ENCODE assay signal across 24 cellular contexts in genomic region chr20:15611579-15611978, GRCh38.
DNase-seq lines count a peak whose midpoint lies in the region; ATAC-seq and TF ChIP-seq lines count a peak whose summit lies in the region.
"Had no signal": no experiment of that assay in that cellular context is flagged by ENCODE, and none has a peak within 500 bp of the region (broad histone marks: within the 10 kb centered on the region; RNA-seq: fewer than 3 reads in every experiment).

No MANE protein-coding gene starts in this region.

- no peaks in the 10 kb centered on the region for H4K20me1 ChIP-seq in SK-N-SH (ENCODE audit: insufficient read depth)
- H4K20me1 ChIP-seq: BLaER1 had no signal

- no peaks in the 10 kb centered on the region for H3K27me3 ChIP-seq in SK-N-SH (ENCODE audit: insufficient read depth)
- H3K27me3 ChIP-seq: BLaER1 had no signal

- H3K36me3 Mint-ChIP-seq in glutamatergic neuron (ENCODE audit: unreplicated experiment) = no peaks in the 10 kb centered on the region
- no peaks in the 10 kb centered on the region for H3K36me3 Mint-ChIP-seq in activated CD4-positive, alpha-beta T cell treated with anti-CD3 and anti-CD28 coated beads for 36 hours (ENCODE audit: low read depth)
- H3K36me3 Mint-ChIP-seq: CD14-positive monocyte; CD4-positive, alpha-beta memory T cell; CD4-positive, CD25-positive, alpha-beta regulatory T cell; CD8-positive, alpha-beta memory T cell had no signal

- no peak for TF ChIP-seq RAD21 in SK-N-SH (IDR thresholded peaks at IDR 0.05; ENCODE audit: low read length)

- 51% methylated on average over 4 of the region's 4 CpGs for WGBS in SK-N-SH (ENCODE audit: low lambda C conversion rate)

- H2AFZ ChIP-seq in SK-N-SH (ENCODE audit: low read depth) = no peak overlapping the region

- peak in 1 of 2 experiments; percentile 9; a peak in 1 of 4 replicates for TF ChIP-seq EP300 in SK-N-SH (IDR thresholded peaks at IDR 0.05; ENCODE audit: borderline replicate concordance in 1 of 2, low read depth in 1 of 2, low read length in 1 of 2)

- DNase-seq in SK-N-SH = no peak
- DNase-seq in glutamatergic neuron = no peak
- DNase-seq in NCI-H146 treated with DMSO at 0.1 percent for 48 hours (lab: John Stamatoyannopoulos, UW; ENCODE audit: unreplicated experiment) = no peak
- DNase-seq in activated CD4-positive, alpha-beta T cell treated with anti-CD3 and anti-CD28 coated beads for 36 hours = no peak
- DNase-seq: AML-193; C1 segment of cervical spinal cord; CD4-positive, alpha-beta memory T cell; CD4-positive, CD25-positive, alpha-beta regulatory T cell; CD8-positive, alpha-beta memory T cell; COR-L47; DMS 273 treated with DMSO at 0.1 percent for 48 hours; DMS153; DMS53; DMS79; DND-41; EL; GDM1 had no signal

- peak overlapping the region; percentile 73 for H3K27ac Mint-ChIP-seq in glutamatergic neuron (ENCODE audit: unreplicated experiment)
- H3K27ac Mint-ChIP-seq in activated CD4-positive, alpha-beta T cell treated with anti-CD3 and anti-CD28 coated beads for 36 hours = no peak overlapping the region
- H3K27ac Mint-ChIP-seq: B cell; CD4-positive, alpha-beta memory T cell; CD4-positive, CD25-positive, alpha-beta regulatory T cell had no signal

- POLR2A ChIA-PET in SK-N-SH (lab: Yijun Ruan, JAX) = no interaction called here
- POLR2A ChIA-PET in activated CD4-positive, alpha-beta T cell treated with anti-CD3 and anti-CD28 coated beads for 36 hours (lab: Charles Lee) = no interaction called here

- H3K79me2 ChIP-seq in SK-N-SH (ENCODE audit: insufficient read depth) = no peaks in the 10 kb centered on the region

- H3K4me1 Mint-ChIP-seq in glutamatergic neuron (ENCODE audit: low read depth, unreplicated experiment) = peaks cover 25% of the 10 kb centered on the region
- H3K4me1 Mint-ChIP-seq in activated CD4-positive, alpha-beta T cell treated with anti-CD3 and anti-CD28 coated beads for 36 hours = no peaks in the 10 kb centered on the region
- H3K4me1 Mint-ChIP-seq: B cell; CD14-positive monocyte; CD4-positive, alpha-beta memory T cell; CD4-positive, CD25-positive, alpha-beta regulatory T cell; CD8-positive, alpha-beta memory T cell had no signal

- CTCF ChIA-PET in SK-N-SH (lab: Yijun Ruan, JAX) = no interaction called here
- CTCF ChIA-PET in activated CD4-positive, alpha-beta T cell treated with anti-CD3 and anti-CD28 coated beads for 36 hours (lab: Charles Lee) = no interaction called here

- no peak overlapping the region for H3K4me3 ChIP-seq in SK-N-SH (ENCODE audit: low read depth in 2 of 2, low read length in 1 of 2)
- H3K4me3 ChIP-seq: A549, BLaER1, GM12878 had no signal

- no peak overlapping the region for H3K4me2 ChIP-seq in SK-N-SH
- H3K4me2 ChIP-seq: A549, BLaER1 had no signal

- no peak overlapping the region for H3K9ac ChIP-seq in SK-N-SH
- H3K9ac ChIP-seq: BLaER1 had no signal

- H3K4me3 Mint-ChIP-seq in glutamatergic neuron (ENCODE audit: unreplicated experiment) = no peak overlapping the region
- no peak overlapping the region for H3K4me3 Mint-ChIP-seq in activated CD4-positive, alpha-beta T cell treated with anti-CD3 and anti-CD28 coated beads for 36 hours
- H3K4me3 Mint-ChIP-seq: B cell; CD14-positive monocyte; CD4-positive, alpha-beta memory T cell; CD4-positive, CD25-positive, alpha-beta regulatory T cell; CD8-positive, alpha-beta memory T cell had no signal

- no peaks in the 10 kb centered on the region for H3K9me3 ChIP-seq in SK-N-SH
- H3K9me3 ChIP-seq: A549, BLaER1 had no signal

- no peaks in the 10 kb centered on the region for H3K9me3 Mint-ChIP-seq in glutamatergic neuron (ENCODE audit: unreplicated experiment)
- H3K9me3 Mint-ChIP-seq in activated CD4-positive, alpha-beta T cell treated with anti-CD3 and anti-CD28 coated beads for 36 hours (ENCODE audit: low read depth) = no peaks in the 10 kb centered on the region

- no peaks in the 10 kb centered on the region for H3F3A ChIP-seq in SK-N-SH (replicated peaks; ENCODE audit: insufficient read depth)

- H3K27ac ChIP-seq in SK-N-SH (ENCODE audit: low read depth in 2 of 2, low read length in 1 of 2) = no peak overlapping the region; a peak in 1 of 4 replicates
- H3K27ac ChIP-seq: 22Rv1, A549, BLaER1 had no signal

- H3K9me2 ChIP-seq in SK-N-SH = no peaks in the 10 kb centered on the region

- H3K36me3 ChIP-seq in SK-N-SH (replicated peaks in 1 of 2; ENCODE audit: control insufficient read depth in 1 of 2, insufficient read depth in 2 of 2, low read length in 1 of 2) = no peaks in the 10 kb centered on the region
- H3K36me3 ChIP-seq: BLaER1 had no signal

- TF ChIP-seq CTCF in SK-N-SH (IDR thresholded peaks at IDR 0.05) (no peak), glutamatergic neuron (IDR thresholded peaks at IDR 0.05; ENCODE audit: partially characterized antibody, unreplicated experiment) (no peak)

- peaks cover 0 to 14% of the 10 kb centered on the region in 2 experiments; a peak in 2 of 4 replicates for H3K4me1 ChIP-seq in SK-N-SH (ENCODE audit: control insufficient read depth in 1 of 2, insufficient read depth in 2 of 2, low read depth in 1 of 2, low read length in 1 of 2)
- H3K4me1 ChIP-seq: A549 had no signal

- H3K27me3 Mint-ChIP-seq in glutamatergic neuron (ENCODE audit: unreplicated experiment) = peaks cover 2% of the 10 kb centered on the region
- H3K27me3 Mint-ChIP-seq in activated CD4-positive, alpha-beta T cell treated with anti-CD3 and anti-CD28 coated beads for 36 hours = no peaks in the 10 kb centered on the region
- H3K27me3 Mint-ChIP-seq: CD4-positive, alpha-beta memory T cell; CD4-positive, CD25-positive, alpha-beta regulatory T cell; CD8-positive, alpha-beta memory T cell had no signal

- ATAC-seq in SK-N-SH treated with all-trans-retinoic acid at 6 μM for 48 hours = no peak
- no peak for ATAC-seq in activated CD4-positive, alpha-beta T cell treated with anti-CD3 and anti-CD28 coated beads for 36 hours
- ATAC-seq: A549, GM12878 had no signal

- intact Hi-C loops in activated CD4-positive, alpha-beta T cell treated with anti-CD3 and anti-CD28 coated beads for 36 hours (cut with DNase I, micrococcal nuclease) = no loop called here

TF ChIP-seq in SK-N-SH, 30 proteins besides CTCF, POLR2A, EP300 and RAD21:
- TF ChIP-seq SMC3 (IDR thresholded peaks at IDR 0.05; ENCODE audit: low read depth, low read length) = no peak
- peak; percentile 41 for TF ChIP-seq GATA2 (CRISPR knock-in tag; IDR thresholded peaks at IDR 0.05)
- TF ChIP-seq EZH2phosphoT487 (IDR thresholded peaks at IDR 0.05; ENCODE audit: borderline replicate concordance, low read depth) = no peak
- TF ChIP-seq NFIC (IDR thresholded peaks at IDR 0.05; ENCODE audit: borderline replicate concordance) = no peak
- no peak for TF ChIP-seq GABPA (IDR thresholded peaks at IDR 0.05; ENCODE audit: low read depth)

TF ChIP-seq in SK-N-SH treated with all-trans-retinoic acid at 6 μM for 48 hours, 23 proteins besides CTCF, POLR2A, EP300 and RAD21 (continues in another document):
- TF ChIP-seq GLIS3 (CRISPR knock-in tag; IDR thresholded peaks at IDR 0.05) (no peak), ZFP30 (CRISPR knock-in tag; IDR thresholded peaks at IDR 0.05) (no peak), ZNF8 (CRISPR knock-in tag; IDR thresholded peaks at IDR 0.05) (no peak), TOX (CRISPR knock-in tag; IDR thresholded peaks at IDR 0.05; ENCODE audit: borderline replicate concordance) (no peak), TCF4 (CRISPR knock-in tag; IDR thresholded peaks at IDR 0.05; ENCODE audit: borderline replicate concordance) (no peak), BACH2 (CRISPR knock-in tag; IDR thresholded peaks at IDR 0.05; ENCODE audit: borderline replicate concordance) (no peak), ZFP3 (CRISPR knock-in tag; IDR thresholded peaks at IDR 0.05) (no peak), ZNF70 (CRISPR knock-in tag; IDR thresholded peaks at IDR 0.05) (no peak), CSDC2 (CRISPR knock-in tag; IDR thresholded peaks at IDR 0.05) (no peak), ARNTL (CRISPR knock-in tag; IDR thresholded peaks at IDR 0.05; ENCODE audit: borderline replicate concordance, low read depth) (no peak), ESRRG (CRISPR knock-in tag; IDR thresholded peaks at IDR 0.05) (no peak), ZNF565 (CRISPR knock-in tag; conservative IDR thresholded peaks at IDR 0.05; ENCODE audit: low read depth) (no peak), POU6F1 (CRISPR knock-in tag; IDR thresholded peaks at IDR 0.05; ENCODE audit: borderline replicate concordance, low read depth) (no peak), SNAI2 (CRISPR knock-in tag; IDR thresholded peaks at IDR 0.05) (no peak), PPARA (CRISPR knock-in tag; IDR thresholded peaks at IDR 0.05; ENCODE audit: borderline replicate concordance) (no peak)
- TF ChIP-seq, protein P1, sequence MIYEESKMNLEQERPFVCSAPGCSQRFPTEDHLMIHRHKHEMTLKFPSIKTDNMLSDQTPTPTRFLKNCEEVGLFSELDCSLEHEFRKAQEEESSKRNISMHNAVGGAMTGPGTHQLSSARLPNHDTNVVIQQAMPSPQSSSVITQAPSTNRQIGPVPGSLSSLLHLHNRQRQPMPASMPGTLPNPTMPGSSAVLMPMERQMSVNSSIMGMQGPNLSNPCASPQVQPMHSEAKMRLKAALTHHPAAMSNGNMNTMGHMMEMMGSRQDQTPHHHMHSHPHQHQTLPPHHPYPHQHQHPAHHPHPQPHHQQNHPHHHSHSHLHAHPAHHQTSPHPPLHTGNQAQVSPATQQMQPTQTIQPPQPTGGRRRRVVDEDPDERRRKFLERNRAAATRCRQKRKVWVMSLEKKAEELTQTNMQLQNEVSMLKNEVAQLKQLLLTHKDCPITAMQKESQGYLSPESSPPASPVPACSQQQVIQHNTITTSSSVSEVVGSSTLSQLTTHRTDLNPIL (CRISPR knock-in tag; IDR thresholded peaks at IDR 0.05; ENCODE audit: low read depth) = no peak
